In the genomic region with DNA sequence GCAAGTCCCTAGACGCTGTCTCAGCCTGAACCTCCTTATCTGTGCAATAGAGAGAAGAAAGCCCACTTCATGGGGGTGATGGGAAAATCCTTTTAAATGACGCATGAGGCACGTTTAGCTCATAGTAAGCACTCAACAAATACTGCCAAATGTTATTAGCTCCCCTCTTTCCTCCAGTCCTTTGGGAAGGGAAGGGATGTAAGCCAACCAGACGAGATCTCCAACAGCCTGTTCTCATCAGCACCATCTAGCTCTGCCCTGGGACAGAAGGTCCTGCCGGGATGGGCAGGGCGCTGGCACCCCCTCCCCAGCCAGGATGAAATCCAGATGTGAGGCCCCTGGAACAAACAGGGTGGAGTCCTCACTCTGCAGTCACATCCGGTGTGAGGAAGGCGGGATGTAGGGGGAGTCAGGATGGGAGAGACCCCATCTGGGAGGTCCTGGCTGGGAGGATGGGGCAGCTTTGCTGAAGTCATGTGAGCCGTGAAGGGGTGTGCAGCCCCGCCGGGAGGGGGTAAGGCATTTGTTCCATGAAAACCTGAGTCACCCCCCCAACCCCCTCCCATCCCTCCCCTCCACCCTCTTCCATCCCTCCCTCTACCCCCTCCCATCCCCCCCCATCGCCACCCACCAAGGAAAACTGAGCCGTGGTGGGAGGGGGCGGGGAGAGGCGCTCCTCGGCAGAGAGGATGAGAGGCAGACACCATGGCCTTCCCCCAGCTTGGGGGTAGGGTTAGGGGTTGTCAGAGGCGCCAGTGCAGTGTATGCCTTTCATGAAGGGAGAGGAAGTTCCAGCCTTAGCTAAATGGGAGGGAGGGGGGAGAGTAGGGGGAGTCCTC, we compare ENCODE assay signal across 10 cellular contexts. TPM values are rescaled to one million over a fixed set of nuclear protein-coding genes. Genes with fewer than 3 reads are reported as not detected.
DNase-seq lines count a peak whose midpoint lies in the region; ATAC-seq and TF ChIP-seq lines count a peak whose summit lies in the region.
"Had no signal": no experiment of that assay in that cellular context is flagged by ENCODE, and none has a peak within 500 bp of the region (broad histone marks: within the 10 kb centered on the region; RNA-seq: fewer than 3 reads in every experiment).

No MANE protein-coding gene starts in this region.

- TF ChIP-seq POLR2A in breast epithelium (IDR thresholded peaks at IDR 0.05) = no peak

- H3K4ac ChIP-seq in neuronal stem cell (ENCODE audit: low read length) = no peak overlapping the region

- no peaks in the 10 kb centered on the region for H3K27me3 Mint-ChIP-seq in MCF 10A (ENCODE audit: insufficient read depth, unreplicated experiment)

- no peaks in the 10 kb centered on the region for H3K36me3 ChIP-seq in breast epithelium
- peaks cover 10% of the 10 kb centered on the region for H3K36me3 ChIP-seq in fibroblast of lung (ENCODE audit: control insufficient read depth, insufficient read depth, low read length)
- H3K36me3 ChIP-seq in neuronal stem cell (replicated peaks in 1 of 2; ENCODE audit: control insufficient read depth in 2 of 2, insufficient read depth in 2 of 2, low read length in 2 of 2) = peaks cover 13 to 27% of the 10 kb centered on the region in 2 donors
- H3K36me3 ChIP-seq in aorta (ENCODE audit: control insufficient read depth in 1 of 2, insufficient read depth in 2 of 2, low read length in 1 of 2) = no peaks in the 10 kb centered on the region

- H3K4me2 ChIP-seq in fibroblast of lung (ENCODE audit: extremely low read depth, insufficient read depth, low read length) (peak overlapping the region; percentile 56), neuronal stem cell (ENCODE audit: insufficient read depth, low read length, poor library complexity, severe bottlenecking) (peak overlapping the region; percentile 12)

- H4K8ac ChIP-seq in neuronal stem cell (ENCODE audit: low read depth, low read length) = no peak overlapping the region

- H3K9me3 Mint-ChIP-seq in MCF 10A (ENCODE audit: unreplicated experiment) = no peaks in the 10 kb centered on the region

- H3K18ac ChIP-seq in neuronal stem cell (ENCODE audit: low read length) = no peak overlapping the region

- no CpG with 5 or more reads among the region's 17 CpGs for WGBS in neuronal stem cell (ENCODE audit: extremely low coverage in 2 of 2, insufficient read length in 2 of 2, insufficient replicate concordance in 1 of 2), 2 donors
- 33 to 43% methylated on average over 16 to 17 of the region's 17 CpGs for WGBS in aorta, 2 donors

- H3K9ac ChIP-seq in fibroblast of lung (ENCODE audit: insufficient read depth, low read length) (peak overlapping the region; percentile 54), neuronal stem cell (ENCODE audit: low read depth, low read length, poor library complexity) (no peak overlapping the region)

- no TSS peak for BruUV-seq in MCF 10A (replicated peaks; lab: Mats Ljungman, UMichigan)

- no peak overlapping the region for H2BK12ac ChIP-seq in neuronal stem cell (ENCODE audit: low read length)

- H2AFZ ChIP-seq in fibroblast of lung (ENCODE audit: low read length) = no peak overlapping the region
- H2AFZ ChIP-seq in neuronal stem cell (ENCODE audit: low read length) = no peak overlapping the region

- no peak overlapping the region for H3K4me3 Mint-ChIP-seq in MCF 10A (ENCODE audit: unreplicated experiment)

- POLR2A ChIA-PET in MCF 10A (lab: Yijun Ruan, JAX) = no interaction called here

- H2BK5ac ChIP-seq in neuronal stem cell (ENCODE audit: low read length) = no peak overlapping the region

- peaks cover 7 to 9% of the 10 kb centered on the region in 2 donors for H3K4me1 ChIP-seq in breast epithelium
- H3K4me1 ChIP-seq in fibroblast of lung (ENCODE audit: control insufficient read depth, extremely low read depth, insufficient read depth, low read length) = peaks cover 15% of the 10 kb centered on the region
- peaks cover 13 to 16% of the 10 kb centered on the region in 2 donors for H3K4me1 ChIP-seq in neuronal stem cell (ENCODE audit: control insufficient read depth in 2 of 2, insufficient read depth in 1 of 2, low read depth in 1 of 2, low read length in 2 of 2)
- H3K4me1 ChIP-seq in aorta (ENCODE audit: control insufficient read depth in 1 of 2, insufficient read depth in 2 of 2, low read length in 2 of 2) = no peaks in the 10 kb centered on the region

- H4K20me1 ChIP-seq in fibroblast of lung (ENCODE audit: control insufficient read depth, extremely low read depth, insufficient read depth, low read length) = no peaks in the 10 kb centered on the region

- no peak overlapping the region for H4K91ac ChIP-seq in neuronal stem cell (ENCODE audit: low read depth, low read length, poor library complexity)

- no peak overlapping the region for H2AK5ac ChIP-seq in neuronal stem cell (ENCODE audit: low read depth, low read length)

- H2BK15ac ChIP-seq in neuronal stem cell (ENCODE audit: low read length) = no peak overlapping the region

- H3K27ac Mint-ChIP-seq in MCF 10A (ENCODE audit: low read depth, unreplicated experiment) = no peak overlapping the region

- H3K79me1 ChIP-seq in neuronal stem cell (ENCODE audit: low read depth, low read length) = peaks cover 18% of the 10 kb centered on the region

- TF ChIP-seq CTCF in breast epithelium (IDR thresholded peaks at IDR 0.05) (no peak), MCF 10A (IDR thresholded peaks at IDR 0.05; ENCODE audit: unreplicated experiment) (no peak), fibroblast of lung (conservative IDR thresholded peaks at IDR 0.05 in 1 of 2, IDR thresholded peaks at IDR 0.05 in 1 of 2; ENCODE audit: low read depth in 1 of 2, low read length in 2 of 2) (no peak)

- peak; percentile 54 to 62 for DNase-seq in breast epithelium (ENCODE audit: low spot score in 2 of 2)
- DNase-seq in MCF 10A (ENCODE audit: unreplicated experiment) = no peak
- DNase-seq in fibroblast of lung (ENCODE audit: low read depth in 2 of 2) = peak; percentile 69 to 100
- DNase-seq in neuronal stem cell (ENCODE audit: low spot score) = no peak
- peak; percentile 79 to 83 for DNase-seq in aorta
- no peak for DNase-seq in D341Med (ENCODE audit: low spot score)
- no peak for DNase-seq in SW480 (ENCODE audit: low spot score)
- DNase-seq in NCI-H128 (lab: John Stamatoyannopoulos, UW; ENCODE audit: unreplicated experiment) = no peak
- DNase-seq: NCI-H1092 had no signal

- no peak overlapping the region for H3K14ac ChIP-seq in neuronal stem cell (ENCODE audit: low read length)

- peak; percentile 76 for ATAC-seq in aorta (ENCODE audit: low FRiP score)

- no peak overlapping the region for H2BK120ac ChIP-seq in neuronal stem cell (ENCODE audit: low read depth, low read length)

- H3K27me3 ChIP-seq in breast epithelium = no peaks in the 10 kb centered on the region
- no peaks in the 10 kb centered on the region for H3K27me3 ChIP-seq in fibroblast of lung (ENCODE audit: control insufficient read depth, insufficient read depth, low read length)
- H3K27me3 ChIP-seq in neuronal stem cell (ENCODE audit: control insufficient read depth in 3 of 3, insufficient read depth in 3 of 3, low read depth in 1 of 3, low read length in 3 of 3) = no peaks in the 10 kb centered on the region
- H3K27me3 ChIP-seq in aorta (ENCODE audit: control insufficient read depth in 1 of 2, insufficient read depth in 2 of 2, low read length in 1 of 2) = no peaks in the 10 kb centered on the region

- H3K79me2 ChIP-seq in fibroblast of lung (ENCODE audit: control insufficient read depth, insufficient read depth, low read length) = peaks cover 38% of the 10 kb centered on the region

- no peaks in the 10 kb centered on the region for H3K4me1 Mint-ChIP-seq in MCF 10A (ENCODE audit: insufficient read depth, unreplicated experiment)

- H3K36me3 Mint-ChIP-seq in MCF 10A (ENCODE audit: insufficient read depth, unreplicated experiment) = peaks cover 3% of the 10 kb centered on the region

- no peaks in the 10 kb centered on the region for H3K9me3 ChIP-seq in breast epithelium
- H3K9me3 ChIP-seq in fibroblast of lung (ENCODE audit: control insufficient read depth, insufficient read depth, low read depth, low read length) = no peaks in the 10 kb centered on the region
- no peaks in the 10 kb centered on the region for H3K9me3 ChIP-seq in neuronal stem cell (replicated peaks in 1 of 2; ENCODE audit: control insufficient read depth in 2 of 2, insufficient read depth in 1 of 2, low read depth in 1 of 2, low read length in 2 of 2)
- no peaks in the 10 kb centered on the region for H3K9me3 ChIP-seq in aorta (ENCODE audit: control insufficient read depth, low read length)

- CTCF ChIA-PET in MCF 10A (lab: Yijun Ruan, JAX) = interaction anchor here (0.6 to 1.2 kb wide), 4 partner anchors 16 to 304 kb away, joined by 3 to 6 read pairs (median 4); no protein-coding TSS in a partner anchor

- intact Hi-C loops in breast epithelium (cut with DNase I; ENCODE audit: low total_unique reads) = no loop called here
- intact Hi-C loops in MCF 10A (cut with micrococcal nuclease) = no loop called here
- intact Hi-C loops in aorta (cut with DNase I) = no loop called here

- H3K27ac ChIP-seq in breast epithelium (peak overlapping the region; percentile 90 to 92), fibroblast of lung (ENCODE audit: insufficient read depth, low read length) (peak overlapping the region; percentile 76), neuronal stem cell (replicated peaks; ENCODE audit: low read length) (peak overlapping the region; percentile 23), aorta (ENCODE audit: low read depth in 1 of 2, low read length in 2 of 2) (no peak overlapping the region)
- H3K27ac ChIP-seq: 22Rv1 had no signal

- no peak overlapping the region for H3K23ac ChIP-seq in neuronal stem cell (ENCODE audit: low read depth, low read length, poor library complexity)

- H3K4me3 ChIP-seq in breast epithelium (peak overlapping the region; percentile 22 to 61 (median 29)), fibroblast of lung (replicated peaks in 1 of 4; ENCODE audit: control extremely low read depth in 1 of 4, insufficient read depth in 1 of 4, low read depth in 3 of 4, low read length in 4 of 4) (peak overlapping the region in 2 of 4 experiments; percentile 28 to 47), neuronal stem cell (ENCODE audit: low read length in 2 of 2) (no peak overlapping the region), aorta (ENCODE audit: low read length in 2 of 2) (no peak overlapping the region)

RNA-seq across cellular contexts. Expression of a gene that starts 4.5 kb away (rescaled TPM):
- 10 to 100 TPM in 2 of 3 donors, 1 to 10 TPM in 1; 6.1 to 18.4 (median 13.1) TPM for total RNA-seq in breast epithelium
- 0.64 and 0.89 TPM in 2 replicates for total RNA-seq in MCF 10A (2022)
- 25.9 and 39.3 TPM in 2 replicates for total RNA-seq in fibroblast of lung
- 29.6 and 30.4 TPM in 2 replicates for polyA plus RNA-seq in fibroblast of lung
- polyA plus RNA-seq in fibroblast of lung (2012) = 22.5 and 27.3 TPM in 2 replicates
- polyA minus RNA-seq in fibroblast of lung (ENCODE audit: low replicate concordance) = 115 and 131 TPM in 2 replicates
- polyA plus RNA-seq in neuronal stem cell (2013, experiment 1 of 2) = 14.4 TPM
- 15.0 TPM for polyA plus RNA-seq in neuronal stem cell (2013, experiment 2 of 2)
- 10 to 100 TPM in 1 of 2 donors, 1 to 10 TPM in 1; 9.8 to 14.3 TPM for total RNA-seq in aorta
- 1 to 10 TPM; 3.3 to 4.2 TPM for polyA plus RNA-seq in aorta

RNA-seq across cellular contexts. Expression of a gene that starts 25.4 kb away (rescaled TPM):
- total RNA-seq in breast epithelium (10 to 100 TPM; 40.2 to 57.7 (median 52.7) TPM), MCF 10A (2022) (99.1 and 120 TPM in 2 replicates), fibroblast of lung (16.7 and 17.2 TPM in 2 replicates), aorta (10 to 100 TPM; 22.7 to 25.4 TPM)
- polyA plus RNA-seq in fibroblast of lung (25.7 and 40.4 TPM in 2 replicates), aorta (10 to 100 TPM; 27.4 to 38.2 TPM)
- 43.0 and 81.5 TPM in 2 replicates for polyA plus RNA-seq in fibroblast of lung (2012)
- polyA minus RNA-seq in fibroblast of lung (ENCODE audit: low replicate concordance) = 56.0 and 70.5 TPM in 2 replicates
- polyA plus RNA-seq in neuronal stem cell (2013, experiment 1 of 2) = 37.7 TPM
- polyA plus RNA-seq in neuronal stem cell (2013, experiment 2 of 2) = 37.5 TPM

RNA-seq across cellular contexts. Expression of a gene that starts 31.8 kb away (rescaled TPM):
- total RNA-seq in breast epithelium (10 to 100 TPM; 30.6 to 55.1 (median 55.0) TPM), MCF 10A (2022) (47.7 and 76.4 TPM in 2 replicates), fibroblast of lung (22.6 and 33.7 TPM in 2 replicates), aorta (10 to 100 TPM; 59.6 to 89.0 TPM)
- polyA plus RNA-seq in fibroblast of lung (36.7 and 88.4 TPM in 2 replicates), aorta (10 to 100 TPM in 1 of 2 donors, 1 to 10 TPM in 1; 7.1 to 32.7 TPM)
- polyA plus RNA-seq in fibroblast of lung (2012) = 58.7 and 115 TPM in 2 replicates
- 86.4 and 194 TPM in 2 replicates for polyA minus RNA-seq in fibroblast of lung (ENCODE audit: low replicate concordance)
- polyA plus RNA-seq in neuronal stem cell (2013, experiment 1 of 2) = 94.9 TPM
- 102 TPM for polyA plus RNA-seq in neuronal stem cell (2013, experiment 2 of 2)

RNA-seq across cellular contexts. Expression of a gene that starts 44.3 kb away (rescaled TPM):
- total RNA-seq in breast epithelium (10 to 100 TPM; 20.6 to 52.2 (median 20.8) TPM), MCF 10A (2022) (3.3 and 4.6 TPM in 2 replicates), fibroblast of lung (8.9 and 15.9 TPM in 2 replicates), aorta (10 to 100 TPM; 41.2 to 43.6 TPM)
- polyA plus RNA-seq in fibroblast of lung (6.9 and 15.2 TPM in 2 replicates), aorta (1 to 10 TPM; 4.0 to 6.0 TPM)
- polyA plus RNA-seq in fibroblast of lung (2012) = 5.6 and 12.0 TPM in 2 replicates
- polyA minus RNA-seq in fibroblast of lung (ENCODE audit: low replicate concordance) = 11.0 and 23.5 TPM in 2 replicates
- 0.53 TPM for polyA plus RNA-seq in neuronal stem cell (2013, experiment 1 of 2)
- polyA plus RNA-seq in neuronal stem cell (2013, experiment 2 of 2) = 0.43 TPM

Comparison
In these comparisons a context has a peak if more than half of its experiments do, and no peak if none do; other contexts are left out.
1. DNase-seq: peak in breast epithelium (2 of 2), fibroblast of lung (2 of 2) and aorta (2 of 2); none in MCF 10A (single experiment), neuronal stem cell (single experiment), D341Med (single experiment), SW480 (single experiment) and NCI-H128 (single experiment).
2. H3K27ac ChIP-seq: peak in breast epithelium (2 of 2), fibroblast of lung (single experiment) and neuronal stem cell (single experiment); none in aorta (0 of 2).
3. H3K4me3 ChIP-seq: peak in breast epithelium (3 of 3); none in neuronal stem cell (0 of 2) and aorta (0 of 2).